13 cellular contexts compared by ENCODE assay signal in genomic region chr19:38733241-38733492, GRCh38. TPM values are rescaled to one million over a fixed set of nuclear protein-coding genes. Genes with fewer than 3 reads are reported as not detected.
DNase-seq lines count a peak whose midpoint lies in the region; ATAC-seq and TF ChIP-seq lines count a peak whose summit lies in the region.
"Had no signal": no experiment of that assay in that cellular context is flagged by ENCODE, and none has a peak within 500 bp of the region (broad histone marks: within the 10 kb centered on the region; RNA-seq: fewer than 3 reads in every experiment).

No MANE protein-coding gene starts in this region.

- no peak for TF ChIP-seq EP300 in suprapubic skin (IDR thresholded peaks at IDR 0.05)

- peaks cover 38% of the 10 kb centered on the region for H3K4me1 Mint-ChIP-seq in activated CD4-positive, alpha-beta T cell treated with anti-CD3 and anti-CD28 coated beads, Interleukin-2, amount 10 ng/mL, durations not matched to agents 24 days and 14 days
- H3K4me1 Mint-ChIP-seq in activated CD4-positive, alpha-beta T cell treated with anti-CD3 and anti-CD28 coated beads for 36 hours, result peaks cover 30% of the 10 kb centered on the region
- H3K4me1 Mint-ChIP-seq in activated T-helper 1 cell treated with anti-CD3 and anti-CD28 coated beads, Interleukin-12 subunit alpha, Interleukin-12 subunit beta, Interleukin-2, Interleukin-4 antibody, amounts not matched to agents 30 ng/mL and 10 ng/mL and 1 ng/mL, durations not matched to agents 14 hours and 24 hours and 36 hours (ENCODE audit: low read depth), result peaks cover 39% of the 10 kb centered on the region

- WGBS in liver, result 97% methylated on average over 1 of the region's 1 CpG
- 91% methylated on average over 1 of the region's 1 CpG for WGBS in suprapubic skin

- H3K36me3 ChIP-seq in liver (ENCODE audit: control insufficient read depth in 4 of 4, insufficient read depth in 3 of 4, low read depth in 1 of 4, low read length in 3 of 4) (peaks cover 0 to 6% (median 5%) of the 10 kb centered on the region in 4 donors), suprapubic skin (peaks cover 26% of the 10 kb centered on the region), brain microvascular endothelial cell (replicated peaks) (peaks cover 37% of the 10 kb centered on the region)

- peak overlapping the region; percentile 69 to 70 for H3K27ac ChIP-seq in liver (ENCODE audit: low read depth in 1 of 2, low read length in 2 of 2)
- H3K27ac ChIP-seq in suprapubic skin, result peak overlapping the region; percentile 31
- no peak overlapping the region for H3K27ac ChIP-seq in brain microvascular endothelial cell

- TF ChIP-seq RAD21 in liver (IDR thresholded peaks at IDR 0.05), result no peak

- no peaks in the 10 kb centered on the region for H3K9me3 ChIP-seq in liver (ENCODE audit: control insufficient read depth in 4 of 4, low read length in 3 of 4)
- H3K9me3 ChIP-seq in suprapubic skin, result no peaks in the 10 kb centered on the region

- CTCF ChIA-PET in activated CD4-positive, alpha-beta T cell treated with anti-CD3 and anti-CD28 coated beads for 36 hours (lab: Charles Lee), result interaction anchor here (0.6 to 2.4 kb wide), 5 partner anchors 62 to 197 kb away, joined by 3 to 10 read pairs (median 3); partner anchors contain the start of genes MRPS12 and SARS2

- intact Hi-C loops in activated CD4-positive, alpha-beta T cell treated with anti-CD3 and anti-CD28 coated beads, Interleukin-2, amount 10 ng/mL, durations not matched to agents 24 days and 14 days (cut with micrococcal nuclease), result loop anchor here (5.0 kb wide), 2 partner anchors 76 to 99 kb away; partner anchors contain the start of gene ECH1
- intact Hi-C loops in activated CD4-positive, alpha-beta T cell treated with anti-CD3 and anti-CD28 coated beads for 36 hours (cut with DNase I, micrococcal nuclease), result loop anchor here (5.0 kb wide), 2 partner anchors 109 to 154 kb away; no protein-coding TSS in a partner anchor
- intact Hi-C loops in activated T-helper 1 cell treated with anti-CD3 and anti-CD28 coated beads, Interleukin-12 subunit alpha, Interleukin-12 subunit beta, Interleukin-2, Interleukin-4 antibody, amounts not matched to agents 30 ng/mL and 10 ng/mL and 1 ng/mL, durations not matched to agents 14 hours and 24 hours and 36 hours (cut with micrococcal nuclease), result loop anchor here (5.0 kb wide), 1 partner anchor 76 kb away; no protein-coding TSS in a partner anchor

- H3K27me3 ChIP-seq in liver (ENCODE audit: control insufficient read depth in 4 of 4, insufficient read depth in 4 of 4, low read length in 3 of 4) (no peaks in the 10 kb centered on the region), suprapubic skin (no peaks in the 10 kb centered on the region), brain microvascular endothelial cell (replicated peaks) (no peaks in the 10 kb centered on the region)

- peak overlapping the region; percentile 66 for H3K27ac Mint-ChIP-seq in activated CD4-positive, alpha-beta T cell treated with anti-CD3 and anti-CD28 coated beads, Interleukin-2, amount 10 ng/mL, durations not matched to agents 24 days and 14 days
- H3K27ac Mint-ChIP-seq in activated CD4-positive, alpha-beta T cell treated with anti-CD3 and anti-CD28 coated beads for 36 hours, result no peak overlapping the region
- H3K27ac Mint-ChIP-seq in activated T-helper 1 cell treated with anti-CD3 and anti-CD28 coated beads, Interleukin-12 subunit alpha, Interleukin-12 subunit beta, Interleukin-2, Interleukin-4 antibody, amounts not matched to agents 30 ng/mL and 10 ng/mL and 1 ng/mL, durations not matched to agents 14 hours and 24 hours and 36 hours, result peak overlapping the region; percentile 89

- TF ChIP-seq CTCF in liver (IDR thresholded peaks at IDR 0.05; ENCODE audit: low read depth, low read length, missing input control) (no peak), suprapubic skin (IDR thresholded peaks at IDR 0.05) (no peak), brain microvascular endothelial cell (IDR thresholded peaks at IDR 0.05; ENCODE audit: low read depth, low read length, missing control alignments) (no peak)

- no peak overlapping the region for H3K4me3 Mint-ChIP-seq in activated CD4-positive, alpha-beta T cell treated with anti-CD3 and anti-CD28 coated beads, Interleukin-2, amount 10 ng/mL, durations not matched to agents 24 days and 14 days
- no peak overlapping the region for H3K4me3 Mint-ChIP-seq in activated CD4-positive, alpha-beta T cell treated with anti-CD3 and anti-CD28 coated beads for 36 hours
- no peak overlapping the region for H3K4me3 Mint-ChIP-seq in activated T-helper 1 cell treated with anti-CD3 and anti-CD28 coated beads, Interleukin-12 subunit alpha, Interleukin-12 subunit beta, Interleukin-2, Interleukin-4 antibody, amounts not matched to agents 30 ng/mL and 10 ng/mL and 1 ng/mL, durations not matched to agents 14 hours and 24 hours and 36 hours

- POLR2A ChIA-PET in activated CD4-positive, alpha-beta T cell treated with anti-CD3 and anti-CD28 coated beads for 36 hours (lab: Charles Lee), result no interaction called here

- H3K4me1 ChIP-seq in liver (ENCODE audit: control insufficient read depth in 4 of 4, insufficient read depth in 4 of 4, low read length in 3 of 4) (peaks cover 3 to 38% (median 18%) of the 10 kb centered on the region in 4 donors), suprapubic skin (peaks cover 52% of the 10 kb centered on the region)

- no peak overlapping the region for H3K9ac ChIP-seq in liver (ENCODE audit: low read depth in 1 of 2, low read length in 2 of 2)

- H3K27me3 Mint-ChIP-seq in activated CD4-positive, alpha-beta T cell treated with anti-CD3 and anti-CD28 coated beads, Interleukin-2, amount 10 ng/mL, durations not matched to agents 24 days and 14 days, result peaks cover 7% of the 10 kb centered on the region
- peaks cover 7% of the 10 kb centered on the region for H3K27me3 Mint-ChIP-seq in activated CD4-positive, alpha-beta T cell treated with anti-CD3 and anti-CD28 coated beads for 36 hours
- peaks cover 8% of the 10 kb centered on the region for H3K27me3 Mint-ChIP-seq in activated T-helper 1 cell treated with anti-CD3 and anti-CD28 coated beads, Interleukin-12 subunit alpha, Interleukin-12 subunit beta, Interleukin-2, Interleukin-4 antibody, amounts not matched to agents 30 ng/mL and 10 ng/mL and 1 ng/mL, durations not matched to agents 14 hours and 24 hours and 36 hours (ENCODE audit: insufficient read depth)

- no peak for ATAC-seq in activated CD4-positive, alpha-beta T cell treated with anti-CD3 and anti-CD28 coated beads for 36 hours
- ATAC-seq in GM18519 (IDR thresholded peaks at IDR 0.05; ENCODE audit: low FRiP score, unreplicated experiment), result no peak

- no peaks in the 10 kb centered on the region for H3K9me3 Mint-ChIP-seq in activated CD4-positive, alpha-beta T cell treated with anti-CD3 and anti-CD28 coated beads, Interleukin-2, amount 10 ng/mL, durations not matched to agents 24 days and 14 days
- no peaks in the 10 kb centered on the region for H3K9me3 Mint-ChIP-seq in activated CD4-positive, alpha-beta T cell treated with anti-CD3 and anti-CD28 coated beads for 36 hours (ENCODE audit: low read depth)
- H3K9me3 Mint-ChIP-seq in activated T-helper 1 cell treated with anti-CD3 and anti-CD28 coated beads, Interleukin-12 subunit alpha, Interleukin-12 subunit beta, Interleukin-2, Interleukin-4 antibody, amounts not matched to agents 30 ng/mL and 10 ng/mL and 1 ng/mL, durations not matched to agents 14 hours and 24 hours and 36 hours, result no peaks in the 10 kb centered on the region

- H3K4me3 ChIP-seq in liver (ENCODE audit: low read depth in 1 of 3, low read length in 3 of 3), result no peak overlapping the region
- no peak overlapping the region for H3K4me3 ChIP-seq in suprapubic skin
- no peak overlapping the region for H3K4me3 ChIP-seq in brain microvascular endothelial cell (ENCODE audit: low read depth, low read length)

- in situ Hi-C loops in brain microvascular endothelial cell (cut with HindIII; ENCODE audit: low pct_ligation_motif_present, low sequenced_read_pairs), result no loop called here

- DNase-seq in activated CD4-positive, alpha-beta T cell treated with anti-CD3 and anti-CD28 coated beads, Interleukin-2, amount 10 ng/mL, durations not matched to agents 24 days and 14 days, result no peak
- DNase-seq in activated CD4-positive, alpha-beta T cell treated with anti-CD3 and anti-CD28 coated beads for 36 hours, result no peak
- no peak for DNase-seq in activated T-helper 1 cell treated with anti-CD3 and anti-CD28 coated beads, Interleukin-12 subunit alpha, Interleukin-12 subunit beta, Interleukin-2, Interleukin-4 antibody, amounts not matched to agents 30 ng/mL and 10 ng/mL and 1 ng/mL, durations not matched to agents 14 hours and 24 hours and 36 hours (ENCODE audit: low spot score)
- no peak for DNase-seq in suprapubic skin (ENCODE audit: low spot score in 2 of 2)
- no peak for DNase-seq in brain microvascular endothelial cell
- DNase-seq in SHP77 treated with DMSO at 0.1 percent for 48 hours (lab: John Stamatoyannopoulos, UW), result no peak
- DNase-seq: activated CD8-positive, alpha-beta memory T cell treated with anti-CD3 and anti-CD28 coated beads for 24 hours; NCI-H510A treated with DMSO at 0.1 percent for 48 hours; trophoblast cell had no signal

- TF ChIP-seq POLR2A in suprapubic skin (IDR thresholded peaks at IDR 0.05), result no peak

- peaks cover 17% of the 10 kb centered on the region for H3K36me3 Mint-ChIP-seq in activated CD4-positive, alpha-beta T cell treated with anti-CD3 and anti-CD28 coated beads, Interleukin-2, amount 10 ng/mL, durations not matched to agents 24 days and 14 days (ENCODE audit: low read depth)
- H3K36me3 Mint-ChIP-seq in activated CD4-positive, alpha-beta T cell treated with anti-CD3 and anti-CD28 coated beads for 36 hours (ENCODE audit: low read depth), result peaks cover 9% of the 10 kb centered on the region
- peaks cover 29% of the 10 kb centered on the region for H3K36me3 Mint-ChIP-seq in activated T-helper 1 cell treated with anti-CD3 and anti-CD28 coated beads, Interleukin-12 subunit alpha, Interleukin-12 subunit beta, Interleukin-2, Interleukin-4 antibody, amounts not matched to agents 30 ng/mL and 10 ng/mL and 1 ng/mL, durations not matched to agents 14 hours and 24 hours and 36 hours (ENCODE audit: low read depth)

RNA-seq across cellular contexts. Expression of gene CAPN12, which starts 11.1 kb away (rescaled TPM):
- 3.2 and 3.5 TPM in 2 replicates for total RNA-seq in activated CD4-positive, alpha-beta T cell treated with anti-CD3 and anti-CD28 coated beads, Interleukin-2, amount 10 ng/mL, durations not matched to agents 24 days and 14 days
- 1 to 10 TPM; 4.4 to 4.9 TPM for total RNA-seq in activated CD4-positive, alpha-beta T cell treated with anti-CD3 and anti-CD28 coated beads for 36 hours
- 1.1 and 2.5 TPM in 2 replicates for total RNA-seq in activated T-helper 1 cell treated with anti-CD3 and anti-CD28 coated beads, Interleukin-12 subunit alpha, Interleukin-12 subunit beta, Interleukin-2, Interleukin-4 antibody, amounts not matched to agents 30 ng/mL and 10 ng/mL and 1 ng/mL, durations not matched to agents 14 hours and 24 hours and 36 hours
- total RNA-seq in liver, result 10 to 100 TPM in 1 of 2 donors, 1 to 10 TPM in 1; 5.3 to 28.7 TPM
- 10 to 100 TPM in 1 of 2 donors, 1 to 10 TPM in 1; 3.8 to 12.3 TPM for polyA plus RNA-seq in liver
- total RNA-seq in suprapubic skin, result 10 to 100 TPM in 3 of 4 donors, 1 to 10 TPM in 1; 8.0 to 31.3 (median 15.7) TPM
- total RNA-seq: occipital lobe had no signal

RNA-seq across cellular contexts. Expression of gene LGALS7, which starts 40.1 kb away (rescaled TPM):
- total RNA-seq in activated CD4-positive, alpha-beta T cell treated with anti-CD3 and anti-CD28 coated beads, Interleukin-2, amount 10 ng/mL, durations not matched to agents 24 days and 14 days, result not detected in 2 replicates
- total RNA-seq in activated CD4-positive, alpha-beta T cell treated with anti-CD3 and anti-CD28 coated beads for 36 hours, result not detected
- total RNA-seq in activated T-helper 1 cell treated with anti-CD3 and anti-CD28 coated beads, Interleukin-12 subunit alpha, Interleukin-12 subunit beta, Interleukin-2, Interleukin-4 antibody, amounts not matched to agents 30 ng/mL and 10 ng/mL and 1 ng/mL, durations not matched to agents 14 hours and 24 hours and 36 hours, result not detected in 2 replicates
- not detected for total RNA-seq in liver
- polyA plus RNA-seq in liver, result not detected
- 1,000 to 10,000 TPM in 1 of 4 donors, 100 to 1,000 TPM in 2, 10 to 100 TPM in 1; 51.3 to 1,491 (median 446) TPM for total RNA-seq in suprapubic skin
- total RNA-seq: A673 had no signal

RNA-seq across cellular contexts. Expression of gene LGALS7B, which starts 55.8 kb away (rescaled TPM):
- not detected in 2 replicates for total RNA-seq in activated CD4-positive, alpha-beta T cell treated with anti-CD3 and anti-CD28 coated beads, Interleukin-2, amount 10 ng/mL, durations not matched to agents 24 days and 14 days
- not detected for total RNA-seq in activated CD4-positive, alpha-beta T cell treated with anti-CD3 and anti-CD28 coated beads for 36 hours
- total RNA-seq in activated T-helper 1 cell treated with anti-CD3 and anti-CD28 coated beads, Interleukin-12 subunit alpha, Interleukin-12 subunit beta, Interleukin-2, Interleukin-4 antibody, amounts not matched to agents 30 ng/mL and 10 ng/mL and 1 ng/mL, durations not matched to agents 14 hours and 24 hours and 36 hours, result not detected in 2 replicates
- not detected for total RNA-seq in liver
- under 1 TPM in 1 of 2 donors, not detected in 1; 0.36 TPM for polyA plus RNA-seq in liver
- total RNA-seq in suprapubic skin, result 1,000 to 10,000 TPM; 1,712 to 6,564 (median 4,773) TPM
- total RNA-seq: A673, occipital lobe had no signal

Comparison
In these comparisons a context has a peak if more than half of its experiments do, and no peak if none do; other contexts are left out.
1. RNA of gene LGALS7, which starts 40.1 kb away (total RNA-seq): 51.3 to 1,491 TPM in suprapubic skin; not detected in activated CD4-positive, alpha-beta T cell treated with anti-CD3 and anti-CD28 coated beads, Interleukin-2, amount 10 ng/mL, durations not matched to agents 24 days and 14 days, not detected in activated CD4-positive, alpha-beta T cell treated with anti-CD3 and anti-CD28 coated beads for 36 hours, not detected in activated T-helper 1 cell treated with anti-CD3 and anti-CD28 coated beads, Interleukin-12 subunit alpha, Interleukin-12 subunit beta, Interleukin-2, Interleukin-4 antibody, amounts not matched to agents 30 ng/mL and 10 ng/mL and 1 ng/mL, durations not matched to agents 14 hours and 24 hours and 36 hours and not detected in liver; every median in the first group is over 10 times any median in the second.
2. RNA of gene LGALS7B, which starts 55.8 kb away (total RNA-seq): 1,712 to 6,564 TPM in suprapubic skin; not detected in activated CD4-positive, alpha-beta T cell treated with anti-CD3 and anti-CD28 coated beads, Interleukin-2, amount 10 ng/mL, durations not matched to agents 24 days and 14 days, not detected in activated CD4-positive, alpha-beta T cell treated with anti-CD3 and anti-CD28 coated beads for 36 hours, not detected in activated T-helper 1 cell treated with anti-CD3 and anti-CD28 coated beads, Interleukin-12 subunit alpha, Interleukin-12 subunit beta, Interleukin-2, Interleukin-4 antibody, amounts not matched to agents 30 ng/mL and 10 ng/mL and 1 ng/mL, durations not matched to agents 14 hours and 24 hours and 36 hours and not detected in liver; every median in the first group is over 1,000 times any median in the second.